Comparison of ENCODE assay signal across 1 cellular context in the genomic region with DNA sequence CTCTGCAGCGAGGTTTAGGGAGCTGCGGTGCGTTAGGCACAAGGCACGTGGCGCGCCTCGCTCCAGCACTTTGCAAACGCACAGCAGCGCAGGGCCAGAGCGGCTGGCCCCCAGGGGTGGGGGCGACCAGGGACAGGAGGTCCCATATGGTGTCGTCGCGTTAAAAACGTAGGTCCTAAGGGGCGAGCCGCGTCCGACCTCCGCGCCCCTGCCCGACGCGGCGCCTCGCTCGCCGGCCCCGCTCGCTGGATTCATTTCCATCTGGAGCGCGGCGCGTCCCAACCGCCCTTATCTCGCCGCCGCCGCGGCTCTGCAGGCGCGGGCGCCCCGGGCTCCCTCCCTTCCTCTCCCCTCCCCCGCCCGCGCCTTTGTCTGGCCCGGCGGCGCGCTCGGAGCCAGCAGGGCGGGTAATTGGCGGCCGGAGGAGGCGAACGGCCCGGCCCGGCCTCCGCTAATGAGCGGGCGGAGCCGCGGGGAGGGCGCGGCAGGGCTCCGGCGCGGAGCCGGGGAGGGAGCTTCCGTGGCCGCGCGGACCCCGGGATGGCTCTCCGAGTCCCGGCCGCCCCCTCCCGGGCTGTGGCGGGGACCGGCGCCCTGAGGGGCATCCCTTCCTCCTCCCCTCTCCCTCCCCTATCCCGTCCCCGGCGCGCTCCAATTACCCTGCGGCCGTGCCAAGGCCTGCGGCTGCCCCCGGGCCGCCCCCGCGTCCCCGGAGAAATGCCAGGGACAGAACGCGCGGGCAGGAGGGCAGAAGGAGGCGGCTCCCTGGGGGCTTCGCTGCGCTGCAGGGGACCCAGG.
TF ChIP-seq lines count a peak whose summit lies in the region.

No MANE protein-coding gene starts in this region.

TF ChIP-seq in K562, 482 proteins besides CTCF, POLR2A, EP300 and RAD21 (continued from another document and continues in another):
- no peak for TF ChIP-seq ZHX1 (conservative IDR thresholded peaks at IDR 0.05; ENCODE audit: low read length)
- no peak for TF ChIP-seq NKRF (IDR thresholded peaks at IDR 0.05; ENCODE audit: borderline replicate concordance)
- TF ChIP-seq ZNF766 (CRISPR knock-in tag; conservative IDR thresholded peaks at IDR 0.05) = no peak
- TF ChIP-seq ZNF124 (CRISPR knock-in tag; IDR thresholded peaks at IDR 0.05) = no peak
- peak in 1 of 2 experiments; percentile 73; a peak in 3 of 4 replicates for TF ChIP-seq MAZ (CRISPR knock-in tag; conservative IDR thresholded peaks at IDR 0.05 in 1 of 2, IDR thresholded peaks at IDR 0.05 in 1 of 2)
- no peak for TF ChIP-seq ETV6 (IDR thresholded peaks at IDR 0.05; ENCODE audit: borderline replicate concordance in 1 of 2, low read depth in 2 of 2, low read length in 1 of 2)
- TF ChIP-seq ETV6 (CRISPR knock-in tag; IDR thresholded peaks at IDR 0.05; ENCODE audit: borderline replicate concordance) = peak; percentile 38; the same call in 1 of the 2 replicates
- no peak for TF ChIP-seq NFIX (CRISPR knock-in tag; IDR thresholded peaks at IDR 0.05; ENCODE audit: low read depth)
- no peak for TF ChIP-seq HNRNPK (IDR thresholded peaks at IDR 0.05; ENCODE audit: low read depth, low read length, poor library complexity, severe bottlenecking)
- TF ChIP-seq SMARCE1 (IDR thresholded peaks at IDR 0.05) = no peak
- TF ChIP-seq TRIM28 (IDR thresholded peaks at IDR 0.05) = no peak
- no peak for TF ChIP-seq MEIS2 (IDR thresholded peaks at IDR 0.05; ENCODE audit: partially characterized antibody)
- TF ChIP-seq FOXA1 (IDR thresholded peaks at IDR 0.05; ENCODE audit: borderline replicate concordance) = no peak
- no peak for TF ChIP-seq BRD4 (IDR thresholded peaks at IDR 0.05)
- no peak for TF ChIP-seq ZNF583 (CRISPR knock-in tag; IDR thresholded peaks at IDR 0.05)
- TF ChIP-seq ZNF696 (CRISPR knock-in tag; conservative IDR thresholded peaks at IDR 0.05) = no peak
- no peak for TF ChIP-seq HDAC2 (IDR thresholded peaks at IDR 0.05)
- TF ChIP-seq DACH1 (IDR thresholded peaks at IDR 0.05; ENCODE audit: partially characterized antibody) = no peak
- TF ChIP-seq SMARCC2 (IDR thresholded peaks at IDR 0.05; ENCODE audit: low read depth) = no peak
- no peak for TF ChIP-seq ZNF24 (IDR thresholded peaks at IDR 0.05)
- TF ChIP-seq, protein P1, sequence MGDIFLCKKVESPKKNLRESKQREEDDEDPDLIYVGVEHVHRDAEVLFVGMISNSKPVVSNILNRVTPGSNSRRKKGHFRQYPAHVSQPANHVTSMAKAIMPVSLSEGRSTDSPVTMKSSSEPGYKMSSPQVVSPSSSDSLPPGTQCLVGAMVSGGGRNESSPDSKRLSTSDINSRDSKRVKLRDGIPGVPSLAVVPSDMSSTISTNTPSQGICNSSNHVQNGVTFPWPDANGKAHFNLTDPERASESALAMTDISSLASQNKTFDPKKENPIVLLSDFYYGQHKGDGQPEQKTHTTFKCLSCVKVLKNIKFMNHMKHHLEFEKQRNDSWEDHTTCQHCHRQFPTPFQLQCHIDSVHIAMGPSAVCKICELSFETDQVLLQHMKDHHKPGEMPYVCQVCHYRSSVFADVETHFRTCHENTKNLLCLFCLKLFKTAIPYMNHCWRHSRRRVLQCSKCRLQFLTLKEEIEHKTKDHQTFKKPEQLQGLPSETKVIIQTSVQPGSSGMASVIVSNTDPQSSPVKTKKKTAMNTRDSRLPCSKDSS (IDR thresholded peaks at IDR 0.05; ENCODE audit: low read depth, partially characterized antibody) = no peak
- TF ChIP-seq HNRNPH1 (optimal IDR thresholded peaks at IDR 0.05; ENCODE audit: low read depth, low read length) = no peak
- TF ChIP-seq MAFK (IDR thresholded peaks at IDR 0.05; ENCODE audit: low read length) = no peak
- TF ChIP-seq ZNF436 (CRISPR knock-in tag; IDR thresholded peaks at IDR 0.05) = no peak
- TF ChIP-seq ZNF740 (CRISPR knock-in tag; IDR thresholded peaks at IDR 0.05) = no peak
- TF ChIP-seq ZNF740 (tag; IDR thresholded peaks at IDR 0.05) = peak in 1 of 2 experiments; percentile 59; a peak in 1 of 4 replicates
- no peak for TF ChIP-seq ARID2 (IDR thresholded peaks at IDR 0.05)
- peak; percentile 44; the same call in 1 of the 2 replicates for TF ChIP-seq E2F4 (CRISPR knock-in tag; IDR thresholded peaks at IDR 0.05; ENCODE audit: low read depth)
- TF ChIP-seq KLF6 (CRISPR knock-in tag; IDR thresholded peaks at IDR 0.05; ENCODE audit: borderline replicate concordance) = no peak
- no peak for TF ChIP-seq HDAC3 (IDR thresholded peaks at IDR 0.05; ENCODE audit: borderline replicate concordance, partially characterized antibody)
- TF ChIP-seq, protein P2, sequence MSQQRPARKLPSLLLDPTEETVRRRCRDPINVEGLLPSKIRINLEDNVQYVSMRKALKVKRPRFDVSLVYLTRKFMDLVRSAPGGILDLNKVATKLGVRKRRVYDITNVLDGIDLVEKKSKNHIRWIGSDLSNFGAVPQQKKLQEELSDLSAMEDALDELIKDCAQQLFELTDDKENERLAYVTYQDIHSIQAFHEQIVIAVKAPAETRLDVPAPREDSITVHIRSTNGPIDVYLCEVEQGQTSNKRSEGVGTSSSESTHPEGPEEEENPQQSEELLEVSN (IDR thresholded peaks at IDR 0.05; ENCODE audit: borderline replicate concordance in 1 of 2, extremely low read depth in 1 of 2, insufficient read depth in 1 of 2, insufficient read length in 1 of 2, low read depth in 1 of 2, low read length in 1 of 2, poor library complexity in 1 of 2, severe bottlenecking in 1 of 2) = peak; percentile 83 to 85
- TF ChIP-seq CXXC5 (CRISPR knock-in tag; IDR thresholded peaks at IDR 0.05) = peak; percentile 86
- peak; percentile 64 for TF ChIP-seq CBFA2T3 (IDR thresholded peaks at IDR 0.05)
- TF ChIP-seq ILF3 (IDR thresholded peaks at IDR 0.05; ENCODE audit: borderline replicate concordance) = no peak
- TF ChIP-seq HDGF (IDR thresholded peaks at IDR 0.05) = no peak
- no peak for TF ChIP-seq ZNF780A (CRISPR knock-in tag; IDR thresholded peaks at IDR 0.05)
- TF ChIP-seq PHF8 (IDR thresholded peaks at IDR 0.05; ENCODE audit: borderline replicate concordance, low read length) = peak; percentile 52; the same call in 1 of the 2 replicates
- no peak for TF ChIP-seq MBD2 (IDR thresholded peaks at IDR 0.05; ENCODE audit: borderline replicate concordance, low read depth)
- TF ChIP-seq, protein P3, sequence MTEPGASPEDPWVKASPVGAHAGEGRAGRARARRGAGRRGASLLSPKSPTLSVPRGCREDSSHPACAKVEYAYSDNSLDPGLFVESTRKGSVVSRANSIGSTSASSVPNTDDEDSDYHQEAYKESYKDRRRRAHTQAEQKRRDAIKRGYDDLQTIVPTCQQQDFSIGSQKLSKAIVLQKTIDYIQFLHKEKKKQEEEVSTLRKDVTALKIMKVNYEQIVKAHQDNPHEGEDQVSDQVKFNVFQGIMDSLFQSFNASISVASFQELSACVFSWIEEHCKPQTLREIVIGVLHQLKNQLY (CRISPR knock-in tag; conservative IDR thresholded peaks at IDR 0.05) = no peak
- no peak for TF ChIP-seq MYBL2 (IDR thresholded peaks at IDR 0.05; ENCODE audit: low read depth)
- no peak for TF ChIP-seq MYBL2 (CRISPR knock-in tag; IDR thresholded peaks at IDR 0.05; ENCODE audit: borderline replicate concordance)
- TF ChIP-seq KDM1A (IDR thresholded peaks at IDR 0.05) = no peak
- TF ChIP-seq ELF2 (CRISPR knock-in tag; IDR thresholded peaks at IDR 0.05) = no peak
- TF ChIP-seq, protein P4, sequence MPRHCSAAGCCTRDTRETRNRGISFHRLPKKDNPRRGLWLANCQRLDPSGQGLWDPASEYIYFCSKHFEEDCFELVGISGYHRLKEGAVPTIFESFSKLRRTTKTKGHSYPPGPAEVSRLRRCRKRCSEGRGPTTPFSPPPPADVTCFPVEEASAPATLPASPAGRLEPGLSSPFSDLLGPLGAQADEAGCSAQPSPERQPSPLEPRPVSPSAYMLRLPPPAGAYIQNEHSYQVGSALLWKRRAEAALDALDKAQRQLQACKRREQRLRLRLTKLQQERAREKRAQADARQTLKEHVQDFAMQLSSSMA (CRISPR knock-in tag; IDR thresholded peaks at IDR 0.05) = no peak
- TF ChIP-seq ZNF277 (CRISPR knock-in tag; IDR thresholded peaks at IDR 0.05; ENCODE audit: borderline replicate concordance) = no peak
- TF ChIP-seq, protein P5, sequence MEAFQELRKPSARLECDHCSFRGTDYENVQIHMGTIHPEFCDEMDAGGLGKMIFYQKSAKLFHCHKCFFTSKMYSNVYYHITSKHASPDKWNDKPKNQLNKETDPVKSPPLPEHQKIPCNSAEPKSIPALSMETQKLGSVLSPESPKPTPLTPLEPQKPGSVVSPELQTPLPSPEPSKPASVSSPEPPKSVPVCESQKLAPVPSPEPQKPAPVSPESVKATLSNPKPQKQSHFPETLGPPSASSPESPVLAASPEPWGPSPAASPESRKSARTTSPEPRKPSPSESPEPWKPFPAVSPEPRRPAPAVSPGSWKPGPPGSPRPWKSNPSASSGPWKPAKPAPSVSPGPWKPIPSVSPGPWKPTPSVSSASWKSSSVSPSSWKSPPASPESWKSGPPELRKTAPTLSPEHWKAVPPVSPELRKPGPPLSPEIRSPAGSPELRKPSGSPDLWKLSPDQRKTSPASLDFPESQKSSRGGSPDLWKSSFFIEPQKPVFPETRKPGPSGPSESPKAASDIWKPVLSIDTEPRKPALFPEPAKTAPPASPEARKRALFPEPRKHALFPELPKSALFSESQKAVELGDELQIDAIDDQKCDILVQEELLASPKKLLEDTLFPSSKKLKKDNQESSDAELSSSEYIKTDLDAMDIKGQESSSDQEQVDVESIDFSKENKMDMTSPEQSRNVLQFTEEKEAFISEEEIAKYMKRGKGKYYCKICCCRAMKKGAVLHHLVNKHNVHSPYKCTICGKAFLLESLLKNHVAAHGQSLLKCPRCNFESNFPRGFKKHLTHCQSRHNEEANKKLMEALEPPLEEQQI (IDR thresholded peaks at IDR 0.05) = no peak
- TF ChIP-seq ZNF280B (CRISPR knock-in tag; IDR thresholded peaks at IDR 0.05) = no peak
- no peak for TF ChIP-seq ZNF274 (IDR thresholded peaks at IDR 0.05; ENCODE audit: borderline replicate concordance, low read depth, low read length)
